Comparison of ENCODE assay signal across 10 cellular contexts in genomic region chr18:57915848-57916596, GRCh38.
DNase-seq lines count a peak whose midpoint lies in the region; ATAC-seq and TF ChIP-seq lines count a peak whose summit lies in the region.
"Had no signal": no experiment of that assay in that cellular context is flagged by ENCODE, and none has a peak within 500 bp of the region (broad histone marks: within the 10 kb centered on the region; RNA-seq: fewer than 3 reads in every experiment).

No MANE protein-coding gene starts in this region.

- ATAC-seq in PC-3 = no peak; the same call in 1 of the 2 replicates
- ATAC-seq in stimulated activated memory B cell treated with anti-CD40 and anti-IgM and Interleukin-4, amounts not matched to agents 10 μg/mL and 1 μg/mL and 100 μg/mL, for 72 hours = peak; percentile 16

- 0 out of 2 replicates have a peak overlapping the region, but pooled peaks have one; percentile 15 for H2AFZ ChIP-seq in PC-3 (ENCODE audit: low read length)

- no peaks in the 10 kb centered on the region for H3K9me3 Mint-ChIP-seq in activated CD4-positive, alpha-beta T cell treated with anti-CD3 and anti-CD28 coated beads, Interleukin-2, amount 10 ng/mL, durations not matched to agents 24 days and 14 days
- H3K9me3 Mint-ChIP-seq in stimulated activated memory B cell treated with anti-CD40 and anti-IgM and Interleukin-4, amounts not matched to agents 10 μg/mL and 1 μg/mL and 100 μg/mL, for 72 hours = no peaks in the 10 kb centered on the region
- H3K9me3 Mint-ChIP-seq: activated T-cell treated with anti-CD3 and anti-CD28 coated beads, Interleukin-2, amount 50 U/mL, for 24 hours had no signal

- H3K27ac ChIP-seq in PC-3 (ENCODE audit: low read length) = no peak overlapping the region

- no peak overlapping the region for H3K9ac ChIP-seq in PC-3 (ENCODE audit: low read length)

- peaks cover 8% of the 10 kb centered on the region for H3K27me3 Mint-ChIP-seq in activated CD4-positive, alpha-beta T cell treated with anti-CD3 and anti-CD28 coated beads, Interleukin-2, amount 10 ng/mL, durations not matched to agents 24 days and 14 days
- no peaks in the 10 kb centered on the region for H3K27me3 Mint-ChIP-seq in stimulated activated memory B cell treated with anti-CD40 and anti-IgM and Interleukin-4, amounts not matched to agents 10 μg/mL and 1 μg/mL and 100 μg/mL, for 72 hours

- no peak overlapping the region for H3K4me3 Mint-ChIP-seq in activated CD4-positive, alpha-beta T cell treated with anti-CD3 and anti-CD28 coated beads, Interleukin-2, amount 10 ng/mL, durations not matched to agents 24 days and 14 days
- H3K4me3 Mint-ChIP-seq in stimulated activated memory B cell treated with anti-CD40 and anti-IgM and Interleukin-4, amounts not matched to agents 10 μg/mL and 1 μg/mL and 100 μg/mL, for 72 hours = no peak overlapping the region
- H3K4me3 Mint-ChIP-seq: activated T-cell treated with anti-CD3 and anti-CD28 coated beads, Interleukin-2, amount 50 U/mL, for 24 hours had no signal

- H4K20me1 ChIP-seq in PC-3 (ENCODE audit: low read length) = no peaks in the 10 kb centered on the region

- H3K9me3 ChIP-seq in PC-3 (ENCODE audit: low read length) = no peaks in the 10 kb centered on the region

- H3K36me3 Mint-ChIP-seq in activated CD4-positive, alpha-beta T cell treated with anti-CD3 and anti-CD28 coated beads, Interleukin-2, amount 10 ng/mL, durations not matched to agents 24 days and 14 days (ENCODE audit: low read depth) = no peaks in the 10 kb centered on the region
- H3K36me3 Mint-ChIP-seq in stimulated activated memory B cell treated with anti-CD40 and anti-IgM and Interleukin-4, amounts not matched to agents 10 μg/mL and 1 μg/mL and 100 μg/mL, for 72 hours = no peaks in the 10 kb centered on the region

- no peaks in the 10 kb centered on the region for H3K4me1 ChIP-seq in PC-3 (ENCODE audit: insufficient read depth, low read length)

- intact Hi-C loops in activated CD4-positive, alpha-beta T cell treated with anti-CD3 and anti-CD28 coated beads, Interleukin-2, amount 10 ng/mL, durations not matched to agents 24 days and 14 days (cut with micrococcal nuclease) = no loop called here
- intact Hi-C loops in PC-3 (cut with micrococcal nuclease) = no loop called here

- no peaks in the 10 kb centered on the region for H3K27me3 ChIP-seq in PC-3 (ENCODE audit: low read length)

- no TSS peak for BruUV-seq in PC-3 (replicated peaks; lab: Mats Ljungman, UMichigan)

- peak; percentile 65 for DNase-seq in activated CD4-positive, alpha-beta T cell treated with anti-CD3 and anti-CD28 coated beads, Interleukin-2, amount 10 ng/mL, durations not matched to agents 24 days and 14 days
- DNase-seq in activated CD4-positive, alpha-beta T cell treated with anti-CD3 and anti-CD28 coated beads for 1 hour = no peak
- DNase-seq in PC-3 = no peak
- peak; percentile 82 for DNase-seq in foreskin melanocyte
- no peak for DNase-seq in NK-92 treated with Interleukin-12 subunit alpha and Interleukin-12 subunit beta, amount 100 ng/mL, for 24 hours (lab: John Stamatoyannopoulos, UW)
- DNase-seq in T1000 (lab: John Stamatoyannopoulos, UW) = no peak
- DNase-seq in kidney glomerular epithelial cell (lab: John Stamatoyannopoulos, UW) = no peak
- DNase-seq: activated T-cell treated with anti-CD3 and anti-CD28 coated beads, Interleukin-2, amount 50 U/mL, for 24 hours; NCI-H2029 treated with DMSO at 0.1 percent for 48 hours had no signal

- no peaks in the 10 kb centered on the region for H3K79me2 ChIP-seq in PC-3 (ENCODE audit: low read length)

- peaks cover 8% of the 10 kb centered on the region for H3K4me1 Mint-ChIP-seq in activated CD4-positive, alpha-beta T cell treated with anti-CD3 and anti-CD28 coated beads, Interleukin-2, amount 10 ng/mL, durations not matched to agents 24 days and 14 days
- peaks cover 16% of the 10 kb centered on the region for H3K4me1 Mint-ChIP-seq in stimulated activated memory B cell treated with anti-CD40 and anti-IgM and Interleukin-4, amounts not matched to agents 10 μg/mL and 1 μg/mL and 100 μg/mL, for 72 hours

- no peak overlapping the region for H3K27ac Mint-ChIP-seq in activated CD4-positive, alpha-beta T cell treated with anti-CD3 and anti-CD28 coated beads, Interleukin-2, amount 10 ng/mL, durations not matched to agents 24 days and 14 days
- no peak overlapping the region for H3K27ac Mint-ChIP-seq in stimulated activated memory B cell treated with anti-CD40 and anti-IgM and Interleukin-4, amounts not matched to agents 10 μg/mL and 1 μg/mL and 100 μg/mL, for 72 hours
- H3K27ac Mint-ChIP-seq: activated T-cell treated with anti-CD3 and anti-CD28 coated beads, Interleukin-2, amount 50 U/mL, for 24 hours had no signal

- no peaks in the 10 kb centered on the region for H3K9me2 ChIP-seq in PC-3 (replicated peaks; ENCODE audit: low read length)

- POLR2A ChIA-PET in PC-3 (lab: Charles Lee; ENCODE audit: unreplicated experiment) = no interaction called here

- TF ChIP-seq CTCF in PC-3 (conservative IDR thresholded peaks at IDR 0.05; ENCODE audit: low read depth, low read length) = no peak

- H3K36me3 ChIP-seq in PC-3 (ENCODE audit: low read depth, low read length) = no peaks in the 10 kb centered on the region

- H3K4me2 ChIP-seq in PC-3 (ENCODE audit: low read length) = no peak overlapping the region

- no peak overlapping the region for H3K4me3 ChIP-seq in PC-3 (ENCODE audit: low read length)

- CTCF ChIA-PET in PC-3 (lab: Charles Lee) = no interaction called here

- no peaks in the 10 kb centered on the region for H3F3A ChIP-seq in PC-3 (ENCODE audit: low read length, unreplicated experiment)

Comparison
In these comparisons a context has a peak if more than half of its experiments do, and no peak if none do; other contexts are left out.
1. DNase-seq: peak in activated CD4-positive, alpha-beta T cell treated with anti-CD3 and anti-CD28 coated beads, Interleukin-2, amount 10 ng/mL, durations not matched to agents 24 days and 14 days (single experiment) and foreskin melanocyte (single experiment); none in activated CD4-positive, alpha-beta T cell treated with anti-CD3 and anti-CD28 coated beads for 1 hour (single experiment), PC-3 (single experiment), NK-92 treated with Interleukin-12 subunit alpha and Interleukin-12 subunit beta, amount 100 ng/mL, for 24 hours (single experiment), T1000 (single experiment) and kidney glomerular epithelial cell (single experiment).